27 cellular contexts compared by ENCODE assay signal in genomic region chr2:86048888-86049287, GRCh38. TPM values are rescaled to one million over a fixed set of nuclear protein-coding genes. Genes with fewer than 3 reads are reported as not detected.
DNase-seq lines count a peak whose midpoint lies in the region; ATAC-seq and TF ChIP-seq lines count a peak whose summit lies in the region.
"Had no signal": no experiment of that assay in that cellular context is flagged by ENCODE, and none has a peak within 500 bp of the region (broad histone marks: within the 10 kb centered on the region; RNA-seq: fewer than 3 reads in every experiment).

No MANE protein-coding gene starts in this region.

- no peaks in the 10 kb centered on the region for H3K9me3 ChIP-seq in breast epithelium
- H3K9me3 ChIP-seq in right lobe of liver, result no peaks in the 10 kb centered on the region
- H3K9me3 ChIP-seq: stomach, tibial nerve had no signal

- H3K4me3 Mint-ChIP-seq in MCF 10A (ENCODE audit: unreplicated experiment) (no peak overlapping the region), type B pancreatic cell (no peak overlapping the region)
- H3K4me3 Mint-ChIP-seq: activated naive CD4-positive, alpha-beta T cell treated with anti-CD3 and anti-CD28 coated beads for 36 hours; naive thymus-derived CD4-positive, alpha-beta T cell had no signal

- CTCF ChIA-PET in MCF 10A (lab: Yijun Ruan, JAX), result interaction anchor here (0.5 to 1.2 kb wide), 3 partner anchors 75 to 161 kb away, joined by 3 to 5 read pairs (median 3); no protein-coding TSS in a partner anchor

- WGBS in right lobe of liver (ENCODE audit: insufficient coverage, low coverage, low lambda C conversion rate, missing lambda C conversion rate), result 76% methylated on average over 8 of the region's 11 CpGs

- in situ Hi-C loops in KBM-7 (cut with MboI; ENCODE audit: low pct_unique_long_range_greater_than_20kb, low sequenced_read_pairs), result no loop called here

- ATAC-seq in right lobe of liver, result peak in 2 of 4 donors; percentile 67 to 80
- ATAC-seq: HCT116; naive thymus-derived CD4-positive, alpha-beta T cell had no signal

- no peak overlapping the region for H3K27ac ChIP-seq in breast epithelium
- no peak overlapping the region for H3K27ac ChIP-seq in right lobe of liver
- H3K27ac ChIP-seq: hepatocyte, parathyroid adenoma, tibial nerve had no signal

- no peak overlapping the region for H3K4me3 ChIP-seq in breast epithelium
- H3K4me3 ChIP-seq in right lobe of liver, result no peak overlapping the region
- H3K4me3 ChIP-seq: hepatocyte, stomach, tibial nerve had no signal

- H3K4me1 ChIP-seq in breast epithelium (no peaks in the 10 kb centered on the region), right lobe of liver (no peaks in the 10 kb centered on the region)
- H3K4me1 ChIP-seq: parathyroid adenoma had no signal

- H3K36me3 ChIP-seq in breast epithelium (no peaks in the 10 kb centered on the region), right lobe of liver (peaks cover 2 to 43% (median 14%) of the 10 kb centered on the region in 4 donors)

- H3K27ac Mint-ChIP-seq in MCF 10A (ENCODE audit: low read depth, unreplicated experiment) (no peak overlapping the region), type B pancreatic cell (no peak overlapping the region)
- H3K27ac Mint-ChIP-seq: activated naive CD4-positive, alpha-beta T cell treated with anti-CD3 and anti-CD28 coated beads for 36 hours had no signal

- no TSS peak for BruUV-seq in MCF 10A (replicated peaks; lab: Mats Ljungman, UMichigan)

- POLR2A ChIA-PET in MCF 10A (lab: Yijun Ruan, JAX), result no interaction called here

- TF ChIP-seq POLR2A in breast epithelium (IDR thresholded peaks at IDR 0.05) (no peak), right lobe of liver (IDR thresholded peaks at IDR 0.05) (no peak)

- TF ChIP-seq CTCF in breast epithelium (IDR thresholded peaks at IDR 0.05) (no peak), MCF 10A (IDR thresholded peaks at IDR 0.05; ENCODE audit: unreplicated experiment) (no peak), right lobe of liver (IDR thresholded peaks at IDR 0.05) (no peak), type B pancreatic cell (conservative IDR thresholded peaks at IDR 0.05) (no peak)

- peak; percentile 1 to 48 for DNase-seq in breast epithelium (ENCODE audit: low spot score in 2 of 2)
- DNase-seq in MCF 10A (ENCODE audit: unreplicated experiment), result no peak
- peak; percentile 64 for DNase-seq in astrocyte of the hippocampus (ENCODE audit: low read depth, low spot score)
- DNase-seq in right lobe of liver, result peak; percentile 3 to 74 (median 66)
- peak; percentile 48 for DNase-seq in type B pancreatic cell (ENCODE audit: extremely low spot score, unreplicated experiment)
- DNase-seq in NCI-H2227 (lab: John Stamatoyannopoulos, UW; ENCODE audit: unreplicated experiment), result no peak
- no peak for DNase-seq in stimulated activated naive CD4-positive, alpha-beta T cell (lab: John Stamatoyannopoulos, UW)
- no peak for DNase-seq in KBM-7
- DNase-seq: activated CD4-positive, alpha-beta T cell treated with anti-CD3 and anti-CD28 coated beads, Interleukin-2, amount 50 U/mL, for 4 hours; activated naive CD4-positive, alpha-beta T cell treated with anti-CD3 and anti-CD28 coated beads for 36 hours; activated T-cell treated with anti-CD3 and anti-CD28 coated beads, Interleukin-2, amount 50 U/mL, for 1 hour; C1 segment of cervical spinal cord; effector CD8-positive, alpha-beta T cell; EL; erythroblast; mesendoderm; naive thymus-derived CD4-positive, alpha-beta T cell; NCI-H1105; NCI-H1930; NCI-H345; NCI-H774; stomach; T-helper 9 cell had no signal

- H3K27me3 ChIP-seq in breast epithelium (no peaks in the 10 kb centered on the region), right lobe of liver (no peaks in the 10 kb centered on the region)
- H3K27me3 ChIP-seq: hepatocyte, stomach, tibial nerve had no signal

- H3K27me3 Mint-ChIP-seq in MCF 10A (ENCODE audit: insufficient read depth, unreplicated experiment) (no peaks in the 10 kb centered on the region), type B pancreatic cell (no peaks in the 10 kb centered on the region)
- H3K27me3 Mint-ChIP-seq: naive thymus-derived CD4-positive, alpha-beta T cell had no signal

- H3K36me3 Mint-ChIP-seq in MCF 10A (ENCODE audit: insufficient read depth, unreplicated experiment) (peaks cover 85% of the 10 kb centered on the region), type B pancreatic cell (peaks cover 17% of the 10 kb centered on the region)

- H3K4me1 Mint-ChIP-seq in MCF 10A (ENCODE audit: insufficient read depth, unreplicated experiment), result no peaks in the 10 kb centered on the region
- no peaks in the 10 kb centered on the region for H3K4me1 Mint-ChIP-seq in type B pancreatic cell (ENCODE audit: unreplicated experiment)

- intact Hi-C loops in breast epithelium (cut with DNase I; ENCODE audit: low total_unique reads) (no loop called here), MCF 10A (cut with micrococcal nuclease) (no loop called here), right lobe of liver (cut with DNase I) (no loop called here)

- H3K9me3 Mint-ChIP-seq in MCF 10A (ENCODE audit: unreplicated experiment) (no peaks in the 10 kb centered on the region), type B pancreatic cell (no peaks in the 10 kb centered on the region)
- H3K9me3 Mint-ChIP-seq: activated naive CD4-positive, alpha-beta T cell treated with anti-CD3 and anti-CD28 coated beads for 36 hours; naive thymus-derived CD4-positive, alpha-beta T cell had no signal

RNA-seq across cellular contexts. Expression of gene POLR1A, which starts 56.8 kb away (rescaled TPM):
- total RNA-seq in breast epithelium, result 10 to 100 TPM; 12.4 to 19.4 (median 13.1) TPM
- 46.4 and 52.7 TPM in 2 replicates for total RNA-seq in MCF 10A (2022)
- total RNA-seq in right lobe of liver, result 10 to 100 TPM; 12.5 to 19.7 (median 14.4) TPM
- 54.9 and 57.6 TPM in 2 replicates for total RNA-seq in type B pancreatic cell (ENCODE audit: low replicate concordance)

RNA-seq across cellular contexts. Expression of gene PTCD3, which starts 57.1 kb away (rescaled TPM):
- total RNA-seq in breast epithelium, result 100 to 1,000 TPM in 1 of 3 donors, 10 to 100 TPM in 2; 70.1 to 126 (median 99.1) TPM
- 95.3 and 96.3 TPM in 2 replicates for total RNA-seq in MCF 10A (2022)
- 10 to 100 TPM; 47.6 to 68.2 (median 56.1) TPM for total RNA-seq in right lobe of liver
- 116 and 155 TPM in 2 replicates for total RNA-seq in type B pancreatic cell (ENCODE audit: low replicate concordance)

Comparison
In these comparisons a context has a peak if more than half of its experiments do, and no peak if none do; other contexts are left out.
1. DNase-seq: peak in breast epithelium (2 of 2), astrocyte of the hippocampus (single experiment), right lobe of liver (3 of 3) and type B pancreatic cell (single experiment); none in MCF 10A (single experiment), NCI-H2227 (single experiment), stimulated activated naive CD4-positive, alpha-beta T cell (0 of 6) and KBM-7 (single experiment).